ENCODE assay signal across 1 cellular context in genomic region chr10:2508971-2509605, GRCh38.
TF ChIP-seq lines count a peak whose summit lies in the region.

No MANE protein-coding gene starts in this region.

TF ChIP-seq in IMR-90, 13 proteins besides CTCF, POLR2A, EP300 and RAD21 (continued from another document):
- TF ChIP-seq USF2 (IDR thresholded peaks at IDR 0.05; ENCODE audit: low read depth, low read length) (no peak), RCOR1 (IDR thresholded peaks at IDR 0.05; ENCODE audit: insufficient replicate concordance, low read length) (no peak), RFX5 (IDR thresholded peaks at IDR 0.05; ENCODE audit: low read depth, low read length) (no peak), FOS (IDR thresholded peaks at IDR 0.05; ENCODE audit: low read depth, low read length) (no peak), SMC3 (IDR thresholded peaks at IDR 0.05; ENCODE audit: low read depth, low read length) (no peak), CEBPB (IDR thresholded peaks at IDR 0.05; ENCODE audit: low read depth, low read length) (no peak), ELK1 (IDR thresholded peaks at IDR 0.05; ENCODE audit: borderline replicate concordance, low read depth, low read length) (no peak), CHD1 (IDR thresholded peaks at IDR 0.05; ENCODE audit: low read depth, low read length) (no peak)
